25 cellular contexts compared by ENCODE assay signal in genomic region chr4:77178560-77178959, GRCh38. TPM values are rescaled to one million over a fixed set of nuclear protein-coding genes. Genes with fewer than 3 reads are reported as not detected.
A peak's percentile ranks its signal among the peaks of the same experiment; 100 is the strongest.
DNase-seq lines count a peak whose midpoint lies in the region; ATAC-seq and TF ChIP-seq lines count a peak whose summit lies in the region.
"Had no signal": no experiment of that assay in that cellular context is flagged by ENCODE, and none has a peak within 500 bp of the region (broad histone marks: within the 10 kb centered on the region; RNA-seq: fewer than 3 reads in every experiment).

No MANE protein-coding gene starts in this region.

- H3K36me3 ChIP-seq in neural progenitor cell: no peaks in the 10 kb centered on the region
- H3K36me3 ChIP-seq: BLaER1 treated with 17β-estradiol and CSF1 and Interleukin-3, amounts not matched to agents 10 nM and 100 nM had no signal

- peaks cover 65% of the 10 kb centered on the region for H3F3A ChIP-seq in neural progenitor cell (ENCODE audit: low read depth)

- H3K9me3 ChIP-seq in neural progenitor cell (ENCODE audit: low read depth): no peaks in the 10 kb centered on the region
- H3K9me3 ChIP-seq: BLaER1 treated with 17β-estradiol and CSF1 and Interleukin-3, amounts not matched to agents 10 nM and 100 nM had no signal

- no peaks in the 10 kb centered on the region for H3K27me3 Mint-ChIP-seq in dendritic cell treated with granulocyte-macrophage colony-stimulating factor and Interleukin-4, amounts not matched to agents 40 ng/mL and 50 ng/mL, for 4 days
- H3K27me3 Mint-ChIP-seq in neural progenitor cell (ENCODE audit: insufficient read depth, low read depth): peaks cover 11% of the 10 kb centered on the region
- H3K27me3 Mint-ChIP-seq: IgD-negative memory B cell had no signal

- intact Hi-C loops in dendritic cell treated with granulocyte-macrophage colony-stimulating factor and Interleukin-4, amounts not matched to agents 40 ng/mL and 50 ng/mL, for 4 days (cut with micrococcal nuclease): no loop called here

- peak overlapping the region; percentile 82 for H3K9ac ChIP-seq in neural progenitor cell
- H3K9ac ChIP-seq: BLaER1 treated with 17β-estradiol and CSF1 and Interleukin-3, amounts not matched to agents 10 nM and 100 nM had no signal

- peak; percentile 55 for DNase-seq in D341Med (ENCODE audit: low spot score)
- peak; percentile 26 for DNase-seq in NCI-H524 treated with DMSO at 0.1 percent for 48 hours (lab: John Stamatoyannopoulos, UW)
- DNase-seq in neural progenitor cell (ENCODE audit: low spot score): peak; percentile 85
- no peak for DNase-seq in activated naive CD4-positive, alpha-beta T cell treated with anti-CD3 and anti-CD28 coated beads, Interleukin-2, amount 50 U/mL, for 16 hours
- DNase-seq in omental fat pad (ENCODE audit: low spot score): no peak
- DNase-seq: ACHN; CD8-positive, alpha-beta T cell; GDM1; HCEC 1CT; MV-4-11; NCI-H1694; NCI-H2081; NCI-H2171 treated with DMSO at 0.1 percent for 48 hours; NCI-H69; PC-9; RPMI8226; SHP77; SW 1271 had no signal

- no peaks in the 10 kb centered on the region for H3K9me3 Mint-ChIP-seq in dendritic cell treated with granulocyte-macrophage colony-stimulating factor and Interleukin-4, amounts not matched to agents 40 ng/mL and 50 ng/mL, for 4 days
- H3K9me3 Mint-ChIP-seq in neural progenitor cell: no peaks in the 10 kb centered on the region
- H3K9me3 Mint-ChIP-seq: CD8-positive, alpha-beta T cell; IgD-negative memory B cell had no signal

- peak overlapping the region; percentile 2 for H3K27ac Mint-ChIP-seq in dendritic cell treated with granulocyte-macrophage colony-stimulating factor and Interleukin-4, amounts not matched to agents 40 ng/mL and 50 ng/mL, for 4 days
- peak overlapping the region; percentile 95 for H3K27ac Mint-ChIP-seq in neural progenitor cell
- H3K27ac Mint-ChIP-seq: CD8-positive, alpha-beta T cell; IgD-negative memory B cell had no signal

- TF ChIP-seq CTCF in neural progenitor cell (IDR thresholded peaks at IDR 0.05) (no peak), omental fat pad (IDR thresholded peaks at IDR 0.05) (no peak)

- ATAC-seq in HG03280 (IDR thresholded peaks at IDR 0.05; ENCODE audit: unreplicated experiment) (no peak), HG03565 (IDR thresholded peaks at IDR 0.05; ENCODE audit: unreplicated experiment) (no peak), omental fat pad (ENCODE audit: low FRiP score) (no peak)
- ATAC-seq: CD8-positive, alpha-beta T cell had no signal

- peak overlapping the region; percentile 32 for H3K4me3 ChIP-seq in neural progenitor cell
- H3K4me3 ChIP-seq: BLaER1 treated with 17β-estradiol and CSF1 and Interleukin-3, amounts not matched to agents 10 nM and 100 nM; PC-9; SK-N-MC had no signal

- H2AFZ ChIP-seq in neural progenitor cell (replicated peaks): no peak overlapping the region
- H2AFZ ChIP-seq: PC-9 had no signal

- H3K4me1 ChIP-seq in neural progenitor cell: peaks cover 70% of the 10 kb centered on the region

- H3K79me2 ChIP-seq in neural progenitor cell (ENCODE audit: low read depth): no peaks in the 10 kb centered on the region

- peak overlapping the region; percentile 100 for H3K27ac ChIP-seq in neural progenitor cell
- H3K27ac ChIP-seq: 22Rv1; BLaER1 treated with 17β-estradiol and CSF1 and Interleukin-3, amounts not matched to agents 10 nM and 100 nM; PC-9; SK-N-MC had no signal

- no peaks in the 10 kb centered on the region for H4K20me1 ChIP-seq in neural progenitor cell (ENCODE audit: low read depth)
- H4K20me1 ChIP-seq: BLaER1 treated with 17β-estradiol and CSF1 and Interleukin-3, amounts not matched to agents 10 nM and 100 nM had no signal

- H3K27me3 ChIP-seq in neural progenitor cell: no peaks in the 10 kb centered on the region
- H3K27me3 ChIP-seq: BLaER1 treated with 17β-estradiol and CSF1 and Interleukin-3, amounts not matched to agents 10 nM and 100 nM had no signal

- H3K4me2 ChIP-seq in neural progenitor cell: peak overlapping the region; percentile 75
- H3K4me2 ChIP-seq: BLaER1 treated with 17β-estradiol and CSF1 and Interleukin-3, amounts not matched to agents 10 nM and 100 nM; PC-9 had no signal

- H3K4me3 Mint-ChIP-seq in dendritic cell treated with granulocyte-macrophage colony-stimulating factor and Interleukin-4, amounts not matched to agents 40 ng/mL and 50 ng/mL, for 4 days: no peak overlapping the region
- peak overlapping the region; percentile 68 for H3K4me3 Mint-ChIP-seq in neural progenitor cell
- H3K4me3 Mint-ChIP-seq: CD8-positive, alpha-beta T cell; IgD-negative memory B cell had no signal

- H3K36me3 Mint-ChIP-seq in dendritic cell treated with granulocyte-macrophage colony-stimulating factor and Interleukin-4, amounts not matched to agents 40 ng/mL and 50 ng/mL, for 4 days (ENCODE audit: low read depth): no peaks in the 10 kb centered on the region
- no peaks in the 10 kb centered on the region for H3K36me3 Mint-ChIP-seq in neural progenitor cell
- H3K36me3 Mint-ChIP-seq: CD8-positive, alpha-beta T cell had no signal

- peaks cover 27% of the 10 kb centered on the region for H3K4me1 Mint-ChIP-seq in dendritic cell treated with granulocyte-macrophage colony-stimulating factor and Interleukin-4, amounts not matched to agents 40 ng/mL and 50 ng/mL, for 4 days (ENCODE audit: low read depth)
- H3K4me1 Mint-ChIP-seq in neural progenitor cell: peaks cover 60% of the 10 kb centered on the region

RNA-seq across cellular contexts. Expression of gene CCNG2, which starts 21.6 kb away (rescaled TPM):
- total RNA-seq in neural progenitor cell (ENCODE audit: low replicate concordance) (214 and 366 TPM in 2 replicates), omental fat pad (10 to 100 TPM; 21.6 to 64.8 (median 33.0) TPM)

Comparison
In these comparisons a context has a peak if more than half of its experiments do, and no peak if none do; other contexts are left out.
1. DNase-seq: peak in D341Med (single experiment), NCI-H524 treated with DMSO at 0.1 percent for 48 hours (single experiment) and neural progenitor cell (single experiment); none in activated naive CD4-positive, alpha-beta T cell treated with anti-CD3 and anti-CD28 coated beads, Interleukin-2, amount 50 U/mL, for 16 hours (single experiment) and omental fat pad (single experiment).